ENCODE assay signal across 18 cellular contexts in genomic region chr1:22380024-22380785, GRCh38.
A peak's percentile ranks its signal among the peaks of the same experiment; 100 is the strongest.
DNase-seq lines count a peak whose midpoint lies in the region; ATAC-seq, FAIRE-seq and TF ChIP-seq lines count a peak whose summit lies in the region.
"Had no signal": no experiment of that assay in that cellular context is flagged by ENCODE, and none has a peak within 500 bp of the region (broad histone marks: within the 10 kb centered on the region; RNA-seq: fewer than 3 reads in every experiment).

No MANE protein-coding gene starts in this region.

- no peak for TF ChIP-seq POLR2A in H1 (IDR thresholded peaks at IDR 0.05; ENCODE audit: control extremely low read depth in 1 of 2, low read depth in 2 of 2, low read length in 2 of 2)

- no peaks in the 10 kb centered on the region for H3K79me1 ChIP-seq in H1 (ENCODE audit: low read depth, low read length)

- H3K27ac ChIP-seq in SK-N-SH (ENCODE audit: low read depth in 2 of 2, low read length in 1 of 2) (peak overlapping the region in 1 of 2 experiments; percentile 84; a peak in 2 of 4 replicates), H1 (ENCODE audit: low read depth, low read length) (no peak overlapping the region), subcutaneous abdominal adipose tissue (ENCODE audit: low read depth, low read length) (peak overlapping the region; percentile 35)
- H3K27ac ChIP-seq: 22Rv1 had no signal

- no peak overlapping the region for H4K8ac ChIP-seq in H1 (ENCODE audit: extremely low read depth, insufficient read depth, low read length)

- H2BK15ac ChIP-seq in H1 (ENCODE audit: low read length) = peak overlapping the region; percentile 32; the same call in 1 of the 2 replicates

- DNase-seq in SK-N-SH (no peak), NCI-H226 (peak; percentile 43), H1 (ENCODE audit: low read depth in 1 of 2, low spot score in 2 of 2) (peak in 1 of 2 experiments; percentile 15), immature natural killer cell (no peak)
- DNase-seq: CD8-positive, alpha-beta memory T cell; central memory CD4-positive, alpha-beta T cell; NCI-H1436; NCI-H446 treated with DMSO at 0.1 percent for 48 hours; OCI-M1; stimulated activated naive CD8-positive, alpha-beta T cell treated with anti-CD3 and anti-CD28 coated beads, Interleukin-15, Interleukin-2, amounts not matched to agents 100 U/mL and 50 U/mL, for 24 hours had no signal

- H3K14ac ChIP-seq in H1 (ENCODE audit: insufficient read length) = no peak overlapping the region

- H3K79me2 ChIP-seq in SK-N-SH (ENCODE audit: insufficient read depth) = no peaks in the 10 kb centered on the region
- no peaks in the 10 kb centered on the region for H3K79me2 ChIP-seq in H1 (ENCODE audit: control insufficient read depth in 1 of 2, insufficient read depth in 2 of 2, low read length in 2 of 2)

- H3F3A ChIP-seq in SK-N-SH (replicated peaks; ENCODE audit: insufficient read depth) = no peaks in the 10 kb centered on the region

- H3K27me3 Mint-ChIP-seq in immature natural killer cell (ENCODE audit: low read depth in 3 of 3) = peaks cover 0 to 4% (median 2%) of the 10 kb centered on the region in 3 donors

- no peak overlapping the region for H2BK20ac ChIP-seq in H1 (ENCODE audit: low read length)

- CTCF ChIA-PET in SK-N-SH (lab: Yijun Ruan, JAX) (interaction anchor here (0.7 to 2.3 kb wide), 2 partner anchors 11 to 36 kb away, joined by 3 to 8 read pairs; no protein-coding TSS in a partner anchor), H1 (lab: Charles Lee; ENCODE audit: partially characterized antibody) (interaction anchor here (0.9 to 2.0 kb wide), 6 partner anchors 12 to 238 kb away, joined by 3 to 9 read pairs (median 3); no protein-coding TSS in a partner anchor)

- H3K4me2 ChIP-seq in SK-N-SH = no peak overlapping the region
- no peak overlapping the region for H3K4me2 ChIP-seq in H1 (ENCODE audit: insufficient read depth in 1 of 2, low read depth in 2 of 2, low read length in 2 of 2)

- TF ChIP-seq EP300 in SK-N-SH (IDR thresholded peaks at IDR 0.05; ENCODE audit: borderline replicate concordance in 1 of 2, low read depth in 1 of 2, low read length in 1 of 2) = no peak
- no peak for TF ChIP-seq EP300 in H1 (IDR thresholded peaks at IDR 0.05; ENCODE audit: borderline replicate concordance in 1 of 2, low read depth in 2 of 2, low read length in 2 of 2)

- H3K9me2 ChIP-seq in SK-N-SH = no peaks in the 10 kb centered on the region

- no peak overlapping the region for H3K4ac ChIP-seq in H1 (replicated peaks; ENCODE audit: insufficient read length, low read depth, low read length)

- POLR2A ChIA-PET in SK-N-SH (lab: Yijun Ruan, JAX) = no interaction called here
- POLR2A ChIA-PET in H1 (lab: Charles Lee; ENCODE audit: partially characterized antibody) = interaction anchor here (0.5 to 0.8 kb wide), 2 partner anchors 36 to 221 kb away, joined by 3 read pairs; no protein-coding TSS in a partner anchor

- H3K27me3 ChIP-seq in SK-N-SH (ENCODE audit: insufficient read depth) (no peaks in the 10 kb centered on the region), H1 (replicated peaks in 1 of 4; ENCODE audit: control insufficient read depth in 3 of 4, extremely low read depth in 1 of 4, insufficient read depth in 3 of 4, low read length in 3 of 4) (no peaks in the 10 kb centered on the region; a peak in 1 of 7 replicates), subcutaneous abdominal adipose tissue (ENCODE audit: control insufficient read depth in 5 of 5, insufficient read depth in 4 of 5, low read length in 5 of 5) (peaks cover 4 to 25% (median 19%) of the 10 kb centered on the region in 5 donors)

- H3K36me3 ChIP-seq in SK-N-SH (replicated peaks in 1 of 2; ENCODE audit: control insufficient read depth in 1 of 2, insufficient read depth in 2 of 2, low read length in 1 of 2) (no peaks in the 10 kb centered on the region), H1 (ENCODE audit: control insufficient read depth in 2 of 4, insufficient read depth in 4 of 4, low read length in 3 of 4) (no peaks in the 10 kb centered on the region), subcutaneous abdominal adipose tissue (ENCODE audit: control insufficient read depth in 5 of 5, insufficient read depth in 5 of 5, low read length in 5 of 5) (no peaks in the 10 kb centered on the region)

- no peak overlapping the region for H2BK12ac ChIP-seq in H1 (ENCODE audit: low read depth, low read length)

- TF ChIP-seq CTCF in SK-N-SH (IDR thresholded peaks at IDR 0.05) = no peak
- no peak for TF ChIP-seq CTCF in H1 (IDR thresholded peaks at IDR 0.05; ENCODE audit: control extremely low read depth in 1 of 3, insufficient read depth in 1 of 3, low read depth in 1 of 3, low read length in 3 of 3)

- H3K4me3 Mint-ChIP-seq in immature natural killer cell = no peak overlapping the region
- H3K4me3 Mint-ChIP-seq: activated naive CD8-positive, alpha-beta T cell; CD8-positive, alpha-beta memory T cell; nephron had no signal

- H3K4me3 ChIP-seq in SK-N-SH (ENCODE audit: low read depth in 2 of 2, low read length in 1 of 2) (no peak overlapping the region), H1 (ENCODE audit: extremely low read depth in 1 of 4, insufficient read depth in 2 of 4, low read depth in 3 of 4, low read length in 4 of 4) (no peak overlapping the region), subcutaneous abdominal adipose tissue (ENCODE audit: low read depth in 1 of 5, low read length in 5 of 5) (no peak overlapping the region)

- H3K23ac ChIP-seq in H1 (ENCODE audit: insufficient read length) = no peak overlapping the region

- no peak overlapping the region for H4K5ac ChIP-seq in H1 (ENCODE audit: insufficient read length, low read depth, low read length)

- H2AK5ac ChIP-seq in H1 (ENCODE audit: low read depth, low read length) = no peak overlapping the region

- no peak overlapping the region for H3K56ac ChIP-seq in H1 (replicated peaks; ENCODE audit: insufficient read length, low read depth, low read length)

- H2BK120ac ChIP-seq in H1 (replicated peaks; ENCODE audit: low read depth, low read length) = no peak overlapping the region

- no peaks in the 10 kb centered on the region for H3K9me3 Mint-ChIP-seq in immature natural killer cell
- H3K9me3 Mint-ChIP-seq: CD8-positive, alpha-beta memory T cell; nephron had no signal

- no peak overlapping the region for H3K9ac ChIP-seq in SK-N-SH
- H3K9ac ChIP-seq in H1 (replicated peaks in 1 of 4; ENCODE audit: extremely low read depth in 1 of 4, low read depth in 3 of 4, low read length in 3 of 4) = no peak overlapping the region
- no peak overlapping the region for H3K9ac ChIP-seq in subcutaneous abdominal adipose tissue (ENCODE audit: low read length in 5 of 5)

- H3K27ac Mint-ChIP-seq in immature natural killer cell = no peak overlapping the region
- H3K27ac Mint-ChIP-seq: activated naive CD8-positive, alpha-beta T cell; CD8-positive, alpha-beta memory T cell; nephron had no signal

- no peak overlapping the region for H3K18ac ChIP-seq in H1 (ENCODE audit: extremely low read depth, low read length)

- H3K4me1 ChIP-seq in SK-N-SH (ENCODE audit: control insufficient read depth in 1 of 2, insufficient read depth in 2 of 2, low read depth in 1 of 2, low read length in 1 of 2) (peaks cover 0 to 15% of the 10 kb centered on the region in 2 experiments; a peak in 1 of 4 replicates), H1 (replicated peaks in 1 of 4; ENCODE audit: control insufficient read depth in 3 of 4, insufficient read depth in 4 of 4, low read length in 3 of 4) (peaks cover 0 to 9% (median under 1%) of the 10 kb centered on the region in 4 experiments; a peak in 4 of 7 replicates), subcutaneous abdominal adipose tissue (ENCODE audit: control insufficient read depth in 5 of 5, insufficient read depth in 5 of 5, low read length in 5 of 5) (peaks cover 0 to 8% (median 2%) of the 10 kb centered on the region in 5 donors)

- no peak for FAIRE-seq in H1 (lab: Jason Lieb, UNC)

- H3K4me1 Mint-ChIP-seq in immature natural killer cell = no peaks in the 10 kb centered on the region
- H3K4me1 Mint-ChIP-seq: CD8-positive, alpha-beta memory T cell; nephron had no signal

- WGBS in SK-N-SH (ENCODE audit: low lambda C conversion rate) = 43% methylated on average over 4 of the region's 10 CpGs
- 88% methylated on average over 10 of the region's 10 CpGs; no CpG with 5 or more reads in 1 of the 2 experiments for WGBS in H1 (ENCODE audit: extremely low coverage in 1 of 2, insufficient coverage in 1 of 2, insufficient read length in 1 of 2, insufficient replicate concordance in 2 of 2, low coverage in 1 of 2, low lambda C conversion rate in 2 of 2, missing lambda C conversion rate in 1 of 2), 2 experiments

- no peak for TF ChIP-seq RAD21 in SK-N-SH (IDR thresholded peaks at IDR 0.05; ENCODE audit: low read length)
- no peak for TF ChIP-seq RAD21 in H1 (IDR thresholded peaks at IDR 0.05 in 1 of 2, conservative IDR thresholded peaks at IDR 0.05 in 1 of 2; ENCODE audit: low read depth in 2 of 2, low read length in 2 of 2)

- no peaks in the 10 kb centered on the region for H4K20me1 ChIP-seq in SK-N-SH (ENCODE audit: insufficient read depth)
- no peaks in the 10 kb centered on the region for H4K20me1 ChIP-seq in H1 (replicated peaks in 1 of 2; ENCODE audit: control insufficient read depth in 1 of 2, insufficient read depth in 2 of 2, low read length in 2 of 2)

- ATAC-seq in SK-N-SH treated with all-trans-retinoic acid at 6 μM for 48 hours (no peak; the same call in 2 of the 3 replicates), GM18870 (IDR thresholded peaks at IDR 0.05; ENCODE audit: unreplicated experiment) (no peak), HG02852 (IDR thresholded peaks at IDR 0.05; ENCODE audit: unreplicated experiment) (no peak)
- ATAC-seq: sciatic nerve; stimulated activated naive CD8-positive, alpha-beta T cell treated with anti-CD3 and anti-CD28 coated beads, Interleukin-15, Interleukin-2, amounts not matched to agents 100 U/mL and 50 U/mL, for 24 hours had no signal

- H3K36me3 Mint-ChIP-seq in immature natural killer cell = no peaks in the 10 kb centered on the region
- H3K36me3 Mint-ChIP-seq: activated naive CD8-positive, alpha-beta T cell; CD8-positive, alpha-beta memory T cell had no signal

- H2AFZ ChIP-seq in SK-N-SH (ENCODE audit: low read depth) (no peak overlapping the region), H1 (ENCODE audit: low read length) (no peak overlapping the region)

- no peak overlapping the region for H2BK5ac ChIP-seq in H1 (ENCODE audit: low read depth, low read length)

- H3K23me2 ChIP-seq in H1 (ENCODE audit: low read depth, low read length) = no peaks in the 10 kb centered on the region

- H4K91ac ChIP-seq in H1 (replicated peaks; ENCODE audit: insufficient read length, low read length) = no peak overlapping the region

- H3K9me3 ChIP-seq in SK-N-SH (no peaks in the 10 kb centered on the region), H1 (ENCODE audit: insufficient read depth in 2 of 2, low read depth in 1 of 2, low read length in 1 of 2) (no peaks in the 10 kb centered on the region), subcutaneous abdominal adipose tissue (ENCODE audit: control insufficient read depth in 5 of 5, low read length in 5 of 5) (no peaks in the 10 kb centered on the region)

TF ChIP-seq in SK-N-SH, 30 proteins besides CTCF, POLR2A, EP300 and RAD21 (continues in another document):
- TF ChIP-seq POLR2AphosphoS5 (IDR thresholded peaks at IDR 0.05; ENCODE audit: low read depth, low read length) = no peak

TF ChIP-seq in H1, 55 proteins besides CTCF, POLR2A, EP300 and RAD21:
- TF ChIP-seq RFX5 (IDR thresholded peaks at IDR 0.05; ENCODE audit: borderline replicate concordance, low read depth, low read length) (no peak), KDM1A (IDR thresholded peaks at IDR 0.05; ENCODE audit: borderline replicate concordance, low read length) (peak; percentile 64; the same call in 1 of the 2 replicates)

Comparison
In these comparisons a context has a peak if more than half of its experiments do, and no peak if none do; other contexts are left out.
1. Of the 17 proteins assayed by ChIP-seq in both H1 and SK-N-SH: peak only in H1: none; only in SK-N-SH: JUND; in both: none; in neither: 16.